In the genomic region with DNA sequence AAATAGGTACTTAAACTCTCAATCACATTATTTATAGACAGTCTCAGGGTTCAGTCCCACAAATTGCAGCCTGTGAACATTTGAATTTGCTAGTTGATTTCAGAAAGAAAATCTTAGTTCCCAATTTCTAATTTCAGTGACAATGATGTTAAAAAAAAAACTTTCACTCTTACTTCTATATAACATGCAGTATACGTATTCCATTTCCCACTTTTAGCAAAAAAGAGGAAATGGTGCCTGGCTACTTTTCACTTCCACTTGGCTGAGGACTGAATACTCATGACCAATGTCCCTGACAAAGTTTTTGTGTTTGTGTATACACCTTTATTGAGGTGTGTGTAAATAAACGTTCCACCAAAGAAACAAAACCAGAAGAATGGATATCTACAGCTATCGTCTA, we compare ENCODE assay signal across 24 cellular contexts. TPM values are rescaled to one million over a fixed set of nuclear protein-coding genes. Genes with fewer than 3 reads are reported as not detected.
DNase-seq lines count a peak whose midpoint lies in the region; ATAC-seq and TF ChIP-seq lines count a peak whose summit lies in the region.
"Had no signal": no experiment of that assay in that cellular context is flagged by ENCODE, and none has a peak within 500 bp of the region (broad histone marks: within the 10 kb centered on the region; RNA-seq: fewer than 3 reads in every experiment).

No MANE protein-coding gene starts in this region.

- intact Hi-C loops in OCI-LY7 (cut with micrococcal nuclease; ENCODE audit: unreplicated experiment) (no loop called here), esophagus squamous epithelium (cut with DNase I) (no loop called here), A673 (cut with micrococcal nuclease; ENCODE audit: unreplicated experiment) (no loop called here)
- intact Hi-C loops in activated CD4-positive, alpha-beta memory T cell treated with anti-CD3 and anti-CD28 coated beads for 36 hours (cut with micrococcal nuclease), result no loop called here

- ATAC-seq in HG02852 (IDR thresholded peaks at IDR 0.05; ENCODE audit: unreplicated experiment), result peak; percentile 40
- ATAC-seq: effector memory CD8-positive, alpha-beta T cell; left lobe of liver; Right ventricle myocardium inferior had no signal

- H3K36me3 Mint-ChIP-seq in activated CD4-positive, alpha-beta memory T cell treated with anti-CD3 and anti-CD28 coated beads for 36 hours, result no peaks in the 10 kb centered on the region
- H3K36me3 Mint-ChIP-seq in T-helper 2 cell treated with Interferon-gamma antibody and Interleukin-4, amounts not matched to agents 5 μg/mL and 100 μg/mL, for 36 hours (ENCODE audit: low read depth), result no peaks in the 10 kb centered on the region
- H3K36me3 Mint-ChIP-seq: CD4-positive, CD25-positive, alpha-beta regulatory T cell had no signal

- H3K36me3 ChIP-seq in BLaER1 treated with 17β-estradiol and CSF1 and Interleukin-3, amounts not matched to agents 10 nM and 100 nM, result no peaks in the 10 kb centered on the region; a peak in 1 of 22 replicates
- H3K36me3 ChIP-seq in OCI-LY7 (ENCODE audit: insufficient read depth, low read length) (no peaks in the 10 kb centered on the region), esophagus squamous epithelium (no peaks in the 10 kb centered on the region), A673 (ENCODE audit: insufficient read depth, low read length, poor library complexity, severe bottlenecking) (no peaks in the 10 kb centered on the region)
- H3K36me3 ChIP-seq: vagina had no signal

- H3K27ac Mint-ChIP-seq in activated CD4-positive, alpha-beta memory T cell treated with anti-CD3 and anti-CD28 coated beads for 36 hours, result no peak overlapping the region
- no peak overlapping the region for H3K27ac Mint-ChIP-seq in T-helper 2 cell treated with Interferon-gamma antibody and Interleukin-4, amounts not matched to agents 5 μg/mL and 100 μg/mL, for 36 hours
- H3K27ac Mint-ChIP-seq: activated naive CD8-positive, alpha-beta T cell treated with anti-CD3 and anti-CD28 coated beads, Interleukin-2, amount 10 ng/mL, durations not matched to agents 7 days and 5 days; CD4-positive, CD25-positive, alpha-beta regulatory T cell; effector memory CD8-positive, alpha-beta T cell; T-helper 1 cell treated with Interleukin-12 subunit alpha and Interleukin-12 subunit beta and Interleukin-4 antibody, amounts not matched to agents 30 μg/mL and 1 μg/mL, for 36 hours had no signal

- peaks cover 18% of the 10 kb centered on the region for H3K4me1 Mint-ChIP-seq in activated CD4-positive, alpha-beta memory T cell treated with anti-CD3 and anti-CD28 coated beads for 36 hours (ENCODE audit: low read depth)
- H3K4me1 Mint-ChIP-seq in T-helper 2 cell treated with Interferon-gamma antibody and Interleukin-4, amounts not matched to agents 5 μg/mL and 100 μg/mL, for 36 hours (ENCODE audit: low read depth), result no peaks in the 10 kb centered on the region

- peak overlapping the region in 6 of 11 experiments; percentile 15 to 89 (median 78); a peak in 10 of 22 replicates for H3K4me2 ChIP-seq in BLaER1 treated with 17β-estradiol and CSF1 and Interleukin-3, amounts not matched to agents 10 nM and 100 nM
- H3K4me2 ChIP-seq in OCI-LY7 (ENCODE audit: low read length), result peak overlapping the region; percentile 18; the same call in 1 of the 2 replicates

- POLR2A ChIA-PET in OCI-LY7 (lab: Charles Lee) (no interaction called here), A673 (lab: Charles Lee; ENCODE audit: low non-redundant PET) (no interaction called here)
- POLR2A ChIA-PET in activated CD4-positive, alpha-beta memory T cell treated with anti-CD3 and anti-CD28 coated beads for 36 hours (lab: Charles Lee), result no interaction called here

- no peak overlapping the region for H3K9ac ChIP-seq in BLaER1 treated with 17β-estradiol and CSF1 and Interleukin-3, amounts not matched to agents 10 nM and 100 nM

- WGBS in esophagus squamous epithelium, 2 donors, result 47 to 74% methylated on average over 3 of the region's 3 CpGs

- no peaks in the 10 kb centered on the region for H3K9me2 ChIP-seq in OCI-LY7 (ENCODE audit: insufficient read depth, low read length)

- no peaks in the 10 kb centered on the region for H3K9me3 Mint-ChIP-seq in activated CD4-positive, alpha-beta memory T cell treated with anti-CD3 and anti-CD28 coated beads for 36 hours
- no peaks in the 10 kb centered on the region for H3K9me3 Mint-ChIP-seq in T-helper 2 cell treated with Interferon-gamma antibody and Interleukin-4, amounts not matched to agents 5 μg/mL and 100 μg/mL, for 36 hours
- H3K9me3 Mint-ChIP-seq: effector memory CD8-positive, alpha-beta T cell; T-helper 1 cell treated with Interleukin-12 subunit alpha and Interleukin-12 subunit beta and Interleukin-4 antibody, amounts not matched to agents 30 μg/mL and 1 μg/mL, for 36 hours had no signal

- H3K9me3 ChIP-seq in BLaER1 treated with 17β-estradiol and CSF1 and Interleukin-3, amounts not matched to agents 10 nM and 100 nM (replicated peaks in 1 of 11), result 0 out of 22 replicates have a peak, but pooled peaks cover 0 to 3% (median 0%) of the 10 kb centered on the region in 11 experiments
- H3K9me3 ChIP-seq in OCI-LY7 (ENCODE audit: low read length) (no peaks in the 10 kb centered on the region), esophagus squamous epithelium (no peaks in the 10 kb centered on the region), A673 (ENCODE audit: low read depth, low read length, poor library complexity, severe bottlenecking) (no peaks in the 10 kb centered on the region)
- H3K9me3 ChIP-seq: vagina had no signal

- no peak overlapping the region for H2AFZ ChIP-seq in OCI-LY7 (ENCODE audit: low read length)

- BruUV-seq in OCI-LY7 (replicated peaks; lab: Mats Ljungman, UMichigan) (no TSS peak), A673 (replicated peaks; lab: Mats Ljungman, UMichigan) (no TSS peak)

- H3K27ac ChIP-seq in BLaER1 treated with 17β-estradiol and CSF1 and Interleukin-3, amounts not matched to agents 10 nM and 100 nM, result peak overlapping the region in 2 of 11 experiments; percentile 9 to 47; a peak in 3 of 22 replicates
- H3K27ac ChIP-seq in OCI-LY7 (ENCODE audit: low read depth, low read length, poor library complexity, severe bottlenecking), result no peak overlapping the region
- no peak overlapping the region for H3K27ac ChIP-seq in esophagus squamous epithelium
- H3K27ac ChIP-seq in A673 (ENCODE audit: low read depth, low read length, poor library complexity, severe bottlenecking), result no peak overlapping the region
- H3K27ac ChIP-seq: vagina had no signal

- H3K27me3 ChIP-seq in BLaER1 treated with 17β-estradiol and CSF1 and Interleukin-3, amounts not matched to agents 10 nM and 100 nM, result peaks cover 0 to 84% (median 0%) of the 10 kb centered on the region in 11 experiments; a peak in 4 of 22 replicates
- H3K27me3 ChIP-seq in esophagus squamous epithelium (peaks cover 0 to 44% (median 0%) of the 10 kb centered on the region in 4 donors), A673 (replicated peaks; ENCODE audit: insufficient read depth, low read depth, low read length, poor library complexity) (no peaks in the 10 kb centered on the region)
- H3K27me3 ChIP-seq: vagina had no signal

- H3K4me1 ChIP-seq in BLaER1 treated with 17β-estradiol and CSF1 and Interleukin-3, amounts not matched to agents 10 nM and 100 nM, result peaks cover 0 to 44% (median 19%) of the 10 kb centered on the region in 10 experiments; a peak in 12 of 20 replicates
- H3K4me1 ChIP-seq in OCI-LY7 (ENCODE audit: insufficient read depth, low read length, poor library complexity, severe bottlenecking) (peaks cover 12% of the 10 kb centered on the region), esophagus squamous epithelium (no peaks in the 10 kb centered on the region), A673 (ENCODE audit: insufficient read depth, low read length, poor library complexity, severe bottlenecking) (no peaks in the 10 kb centered on the region)
- H3K4me1 ChIP-seq: vagina had no signal

- H3K4me3 Mint-ChIP-seq in activated CD4-positive, alpha-beta memory T cell treated with anti-CD3 and anti-CD28 coated beads for 36 hours, result no peak overlapping the region
- H3K4me3 Mint-ChIP-seq in T-helper 2 cell treated with Interferon-gamma antibody and Interleukin-4, amounts not matched to agents 5 μg/mL and 100 μg/mL, for 36 hours, result no peak overlapping the region
- H3K4me3 Mint-ChIP-seq: activated naive CD8-positive, alpha-beta T cell treated with anti-CD3 and anti-CD28 coated beads, Interleukin-2, amount 10 ng/mL, durations not matched to agents 7 days and 5 days; CD4-positive, CD25-positive, alpha-beta regulatory T cell; effector memory CD8-positive, alpha-beta T cell; T-helper 1 cell treated with Interleukin-12 subunit alpha and Interleukin-12 subunit beta and Interleukin-4 antibody, amounts not matched to agents 30 μg/mL and 1 μg/mL, for 36 hours had no signal

- TF ChIP-seq POLR2A in esophagus squamous epithelium (IDR thresholded peaks at IDR 0.05), result no peak

- TF ChIP-seq CTCF in OCI-LY7 (conservative IDR thresholded peaks at IDR 0.05; ENCODE audit: low read length) (no peak), esophagus squamous epithelium (IDR thresholded peaks at IDR 0.05) (no peak), A673 (conservative IDR thresholded peaks at IDR 0.05; ENCODE audit: low read depth, low read length) (no peak)

- H4K20me1 ChIP-seq in BLaER1 treated with 17β-estradiol and CSF1 and Interleukin-3, amounts not matched to agents 10 nM and 100 nM, result peaks cover 0 to 32% (median 0%) of the 10 kb centered on the region in 11 experiments; a peak in 3 of 22 replicates
- no peaks in the 10 kb centered on the region for H4K20me1 ChIP-seq in OCI-LY7 (ENCODE audit: insufficient read depth, low read length)

- H3K79me2 ChIP-seq in OCI-LY7 (ENCODE audit: insufficient read depth, low read depth, low read length), result no peaks in the 10 kb centered on the region

- H3K27me3 Mint-ChIP-seq in activated CD4-positive, alpha-beta memory T cell treated with anti-CD3 and anti-CD28 coated beads for 36 hours, result peaks cover 28% of the 10 kb centered on the region
- peaks cover 73% of the 10 kb centered on the region for H3K27me3 Mint-ChIP-seq in T-helper 2 cell treated with Interferon-gamma antibody and Interleukin-4, amounts not matched to agents 5 μg/mL and 100 μg/mL, for 36 hours (ENCODE audit: low read depth)
- H3K27me3 Mint-ChIP-seq: effector memory CD8-positive, alpha-beta T cell had no signal

- no peak overlapping the region for H3K4me3 ChIP-seq in BLaER1 treated with 17β-estradiol and CSF1 and Interleukin-3, amounts not matched to agents 10 nM and 100 nM
- H3K4me3 ChIP-seq in OCI-LY7 (ENCODE audit: low read depth, low read length, poor library complexity, severe bottlenecking), result no peak overlapping the region
- H3K4me3 ChIP-seq in esophagus squamous epithelium, result no peak overlapping the region
- H3K4me3 ChIP-seq in A673 (ENCODE audit: low read depth, low read length, poor library complexity, severe bottlenecking), result no peak overlapping the region
- H3K4me3 ChIP-seq: vagina had no signal

- peak; percentile 8 for DNase-seq in OCI-LY7 (ENCODE audit: low spot score)
- DNase-seq in midbrain (lab: John Stamatoyannopoulos, UW), result peak; percentile 13
- DNase-seq in esophagus squamous epithelium (lab: John Stamatoyannopoulos, UW), result no peak
- no peak for DNase-seq in activated CD4-positive, alpha-beta memory T cell treated with anti-CD3 and anti-CD28 coated beads for 36 hours
- DNase-seq in A673 (ENCODE audit: low spot score), result no peak
- DNase-seq in T-helper 2 cell treated with Interferon-gamma antibody and Interleukin-4, amounts not matched to agents 5 μg/mL and 100 μg/mL, for 36 hours (ENCODE audit: low spot score), result no peak
- DNase-seq: activated CD4-positive, alpha-beta T cell treated with anti-CD3 and anti-CD28 coated beads, Interleukin-2, amount 50 U/mL, for 1 hour; activated CD8-positive, alpha-beta memory T cell treated with anti-CD3 and anti-CD28 coated beads, Interleukin-2, amount 50 U/mL, for 4 hours; activated naive CD8-positive, alpha-beta T cell treated with anti-CD3 and anti-CD28 coated beads, Interleukin-2, amount 10 ng/mL, durations not matched to agents 7 days and 5 days; CD4-positive, CD25-positive, alpha-beta regulatory T cell; effector memory CD8-positive, alpha-beta T cell; HCEC 1CT; NCI-H1417 treated with DMSO at 0.1 percent for 48 hours; NCI-H2107; retina had no signal

- CTCF ChIA-PET in OCI-LY7 (lab: Charles Lee; ENCODE audit: unreplicated experiment), result no interaction called here
- CTCF ChIA-PET in activated CD4-positive, alpha-beta memory T cell treated with anti-CD3 and anti-CD28 coated beads for 36 hours (lab: Charles Lee), result interaction anchor here (0.7 kb wide), 1 partner anchor 11 kb away, joined by 3 read pairs; no protein-coding TSS in a partner anchor
- CTCF ChIA-PET in A673 (lab: Charles Lee), result no interaction called here

RNA-seq across cellular contexts. Expression of gene XCR1, which starts 32.1 kb away (rescaled TPM):
- total RNA-seq in OCI-LY7 (2014; rRNA removed; shearing (Covaris generic)), result not detected in 2 replicates
- total RNA-seq in OCI-LY7 (2022), result not detected in 2 replicates
- total RNA-seq in esophagus squamous epithelium, result under 1 TPM in 3 of 4 donors, not detected in 1; 0.08 to 0.19 (median 0.12) TPM
- total RNA-seq in activated CD4-positive, alpha-beta memory T cell treated with anti-CD3 and anti-CD28 coated beads for 36 hours, result under 1 TPM in 1 of 2 experiments, not detected in 1; 0.05 TPM
- total RNA-seq in A673 (2021), result not detected in 2 replicates
- total RNA-seq: activated naive CD8-positive, alpha-beta T cell treated with anti-CD3 and anti-CD28 coated beads, Interleukin-2, amount 10 ng/mL, durations not matched to agents 7 days and 5 days; CD4-positive, CD25-positive, alpha-beta regulatory T cell; chondrocyte; left lobe of liver; NCI-H460; Right ventricle myocardium inferior; temporal lobe; vagina had no signal

Comparison
In these comparisons a context has a peak if more than half of its experiments do, and no peak if none do; other contexts are left out.
1. DNase-seq: peak in OCI-LY7 (single experiment) and midbrain (single experiment); none in esophagus squamous epithelium (single experiment), activated CD4-positive, alpha-beta memory T cell treated with anti-CD3 and anti-CD28 coated beads for 36 hours (single experiment), A673 (single experiment) and T-helper 2 cell treated with Interferon-gamma antibody and Interleukin-4, amounts not matched to agents 5 μg/mL and 100 μg/mL, for 36 hours (single experiment).